Comparison of ENCODE assay signal across 9 cellular contexts in genomic region chr5:154238776-154239481, GRCh38. TPM values are rescaled to one million over a fixed set of nuclear protein-coding genes. Genes with fewer than 3 reads are reported as not detected.
DNase-seq lines count a peak whose midpoint lies in the region; ATAC-seq and TF ChIP-seq lines count a peak whose summit lies in the region.
"Had no signal": no experiment of that assay in that cellular context is flagged by ENCODE, and none has a peak within 500 bp of the region (broad histone marks: within the 10 kb centered on the region; RNA-seq: fewer than 3 reads in every experiment).

No MANE protein-coding gene starts in this region.

- no peaks in the 10 kb centered on the region for H3K36me3 Mint-ChIP-seq in osteocyte (ENCODE audit: unreplicated experiment)
- H3K36me3 Mint-ChIP-seq in activated T-cell treated with anti-CD3 and anti-CD28 coated beads, Interleukin-2, amount 50 U/mL, for 24 hours (ENCODE audit: low read depth) = peaks cover 2% of the 10 kb centered on the region
- no peaks in the 10 kb centered on the region for H3K36me3 Mint-ChIP-seq in activated T-helper 1 cell treated with anti-CD3 and anti-CD28 coated beads, Interleukin-12 subunit alpha, Interleukin-12 subunit beta, Interleukin-2, Interleukin-4 antibody, amounts not matched to agents 30 ng/mL and 10 ng/mL and 1 ng/mL, durations not matched to agents 14 hours and 24 hours and 36 hours (ENCODE audit: low read depth)

- H3K27me3 Mint-ChIP-seq in osteocyte (ENCODE audit: unreplicated experiment) = no peaks in the 10 kb centered on the region
- no peaks in the 10 kb centered on the region for H3K27me3 Mint-ChIP-seq in activated T-cell treated with anti-CD3 and anti-CD28 coated beads, Interleukin-2, amount 50 U/mL, for 24 hours
- H3K27me3 Mint-ChIP-seq in activated T-helper 1 cell treated with anti-CD3 and anti-CD28 coated beads, Interleukin-12 subunit alpha, Interleukin-12 subunit beta, Interleukin-2, Interleukin-4 antibody, amounts not matched to agents 30 ng/mL and 10 ng/mL and 1 ng/mL, durations not matched to agents 14 hours and 24 hours and 36 hours (ENCODE audit: insufficient read depth) = no peaks in the 10 kb centered on the region

- TF ChIP-seq CTCF in osteocyte (IDR thresholded peaks at IDR 0.05) = no peak

- ATAC-seq in GM19025 (IDR thresholded peaks at IDR 0.05; ENCODE audit: low read depth, unreplicated experiment) = peak; percentile 69
- ATAC-seq in HG02571 (IDR thresholded peaks at IDR 0.05; ENCODE audit: unreplicated experiment) = peak; percentile 60
- ATAC-seq in HG03565 (IDR thresholded peaks at IDR 0.05; ENCODE audit: unreplicated experiment) = peak; percentile 42

- no peak overlapping the region for H3K4me3 Mint-ChIP-seq in osteocyte (ENCODE audit: unreplicated experiment)
- no peak overlapping the region for H3K4me3 Mint-ChIP-seq in activated T-cell treated with anti-CD3 and anti-CD28 coated beads, Interleukin-2, amount 50 U/mL, for 24 hours
- H3K4me3 Mint-ChIP-seq in activated T-helper 1 cell treated with anti-CD3 and anti-CD28 coated beads, Interleukin-12 subunit alpha, Interleukin-12 subunit beta, Interleukin-2, Interleukin-4 antibody, amounts not matched to agents 30 ng/mL and 10 ng/mL and 1 ng/mL, durations not matched to agents 14 hours and 24 hours and 36 hours = no peak overlapping the region

- DNase-seq in osteocyte (ENCODE audit: extremely low spot score, unreplicated experiment) = no peak
- no peak for DNase-seq in activated T-cell treated with anti-CD3 and anti-CD28 coated beads, Interleukin-2, amount 50 U/mL, for 24 hours
- DNase-seq in activated T-helper 1 cell treated with anti-CD3 and anti-CD28 coated beads, Interleukin-12 subunit alpha, Interleukin-12 subunit beta, Interleukin-2, Interleukin-4 antibody, amounts not matched to agents 30 ng/mL and 10 ng/mL and 1 ng/mL, durations not matched to agents 14 hours and 24 hours and 36 hours (ENCODE audit: low spot score) = no peak
- no peak for DNase-seq in retina
- DNase-seq: activated CD4-positive, alpha-beta T cell treated with anti-CD3 and anti-CD28 coated beads, Interleukin-2, amount 50 U/mL, for 4 hours; stimulated activated CD4-positive, alpha-beta T cell treated with anti-CD3 and anti-CD28 coated beads, Interleukin-4, amount 100 ng/mL, for 1 hour had no signal

- H3K4me1 Mint-ChIP-seq in osteocyte (ENCODE audit: unreplicated experiment) = peaks cover 49% of the 10 kb centered on the region
- peaks cover 48% of the 10 kb centered on the region for H3K4me1 Mint-ChIP-seq in activated T-cell treated with anti-CD3 and anti-CD28 coated beads, Interleukin-2, amount 50 U/mL, for 24 hours (ENCODE audit: low read depth)
- H3K4me1 Mint-ChIP-seq in activated T-helper 1 cell treated with anti-CD3 and anti-CD28 coated beads, Interleukin-12 subunit alpha, Interleukin-12 subunit beta, Interleukin-2, Interleukin-4 antibody, amounts not matched to agents 30 ng/mL and 10 ng/mL and 1 ng/mL, durations not matched to agents 14 hours and 24 hours and 36 hours (ENCODE audit: low read depth) = peaks cover 62% of the 10 kb centered on the region

- no peaks in the 10 kb centered on the region for H3K9me3 Mint-ChIP-seq in osteocyte (ENCODE audit: unreplicated experiment)
- no peaks in the 10 kb centered on the region for H3K9me3 Mint-ChIP-seq in activated T-cell treated with anti-CD3 and anti-CD28 coated beads, Interleukin-2, amount 50 U/mL, for 24 hours
- H3K9me3 Mint-ChIP-seq in activated T-helper 1 cell treated with anti-CD3 and anti-CD28 coated beads, Interleukin-12 subunit alpha, Interleukin-12 subunit beta, Interleukin-2, Interleukin-4 antibody, amounts not matched to agents 30 ng/mL and 10 ng/mL and 1 ng/mL, durations not matched to agents 14 hours and 24 hours and 36 hours = no peaks in the 10 kb centered on the region

- peak overlapping the region; percentile 41 for H3K27ac Mint-ChIP-seq in osteocyte (ENCODE audit: unreplicated experiment)
- no peak overlapping the region for H3K27ac Mint-ChIP-seq in activated T-cell treated with anti-CD3 and anti-CD28 coated beads, Interleukin-2, amount 50 U/mL, for 24 hours
- no peak overlapping the region for H3K27ac Mint-ChIP-seq in activated T-helper 1 cell treated with anti-CD3 and anti-CD28 coated beads, Interleukin-12 subunit alpha, Interleukin-12 subunit beta, Interleukin-2, Interleukin-4 antibody, amounts not matched to agents 30 ng/mL and 10 ng/mL and 1 ng/mL, durations not matched to agents 14 hours and 24 hours and 36 hours

- intact Hi-C loops in activated T-helper 1 cell treated with anti-CD3 and anti-CD28 coated beads, Interleukin-12 subunit alpha, Interleukin-12 subunit beta, Interleukin-2, Interleukin-4 antibody, amounts not matched to agents 30 ng/mL and 10 ng/mL and 1 ng/mL, durations not matched to agents 14 hours and 24 hours and 36 hours (cut with micrococcal nuclease) = no loop called here

RNA-seq across cellular contexts. Expression of gene GALNT10, which starts 48.4 kb away (rescaled TPM):
- 174 and 178 TPM in 2 replicates for total RNA-seq in osteocyte
- total RNA-seq in activated T-helper 1 cell treated with anti-CD3 and anti-CD28 coated beads, Interleukin-12 subunit alpha, Interleukin-12 subunit beta, Interleukin-2, Interleukin-4 antibody, amounts not matched to agents 30 ng/mL and 10 ng/mL and 1 ng/mL, durations not matched to agents 14 hours and 24 hours and 36 hours = 51.1 and 55.6 TPM in 2 replicates
